ENCODE assay signal across 17 cellular contexts in the genomic region with DNA sequence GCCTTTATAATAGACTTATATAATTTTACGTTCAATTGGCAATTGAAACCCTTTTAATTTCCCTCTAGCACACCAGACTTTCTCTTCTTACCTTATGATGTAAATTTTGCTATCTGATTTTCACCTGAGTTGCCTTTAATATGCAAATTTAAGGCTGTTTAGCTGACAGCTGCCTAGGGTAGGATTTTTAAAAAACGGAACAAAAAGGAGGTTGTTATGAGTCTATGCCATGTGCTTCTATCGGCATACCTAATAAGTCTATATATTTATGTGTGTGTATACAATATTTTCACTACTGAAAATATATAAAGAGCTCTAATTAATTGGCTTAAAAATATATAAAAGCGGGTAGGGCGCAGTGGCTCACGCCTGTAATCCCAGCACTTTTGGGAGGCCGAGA. TPM values are rescaled to one million over a fixed set of nuclear protein-coding genes. Genes with fewer than 3 reads are reported as not detected.
"Had no signal": no experiment of that assay in that cellular context is flagged by ENCODE, and none has a peak within 500 bp of the region (broad histone marks: within the 10 kb centered on the region; RNA-seq: fewer than 3 reads in every experiment).

No MANE protein-coding gene starts in this region.

- H3K27ac ChIP-seq: esophagus squamous epithelium, psoas muscle, right lobe of liver had no signal

- ATAC-seq: activated CD8-positive, alpha-beta T cell treated with anti-CD3 and anti-CD28 coated beads for 36 hours; mucosa of descending colon; naive thymus-derived CD8-positive, alpha-beta T cell; psoas muscle; right lobe of liver had no signal

- DNase-seq: activated CD8-positive, alpha-beta memory T cell treated with anti-CD3 and anti-CD28 coated beads, Interleukin-2, amount 50 U/mL, for 4 hours; activated CD8-positive, alpha-beta T cell treated with anti-CD3 and anti-CD28 coated beads for 36 hours; activated naive CD4-positive, alpha-beta T cell treated with anti-CD3 and anti-CD28 coated beads for 36 hours; esophagus squamous epithelium; foreskin fibroblast; mammary epithelial cell; mucosa of descending colon; naive thymus-derived CD8-positive, alpha-beta T cell; nucleus accumbens; psoas muscle; right lobe of liver; stimulated activated CD4-positive, alpha-beta T cell treated with anti-CD3 and anti-CD28 coated beads, Interleukin-1b, Interleukin-23, amount 100 ng/mL, for 48 hours; stimulated activated naive CD4-positive, alpha-beta T cell; substantia nigra; T-helper 9 cell; trophoblast cell had no signal

- H3K27me3 ChIP-seq: esophagus squamous epithelium, right lobe of liver had no signal

- H3K4me1 ChIP-seq: esophagus squamous epithelium, psoas muscle, right lobe of liver had no signal

- H3K27ac Mint-ChIP-seq: activated naive CD4-positive, alpha-beta T cell treated with anti-CD3 and anti-CD28 coated beads for 36 hours had no signal

- H3K4me3 Mint-ChIP-seq: activated CD8-positive, alpha-beta T cell treated with anti-CD3 and anti-CD28 coated beads for 36 hours; activated naive CD4-positive, alpha-beta T cell treated with anti-CD3 and anti-CD28 coated beads for 36 hours; naive thymus-derived CD8-positive, alpha-beta T cell had no signal

- H3K4me3 ChIP-seq: esophagus squamous epithelium, mucosa of descending colon, psoas muscle, right lobe of liver had no signal

- H3K27me3 Mint-ChIP-seq: activated CD8-positive, alpha-beta T cell treated with anti-CD3 and anti-CD28 coated beads for 36 hours; naive thymus-derived CD8-positive, alpha-beta T cell had no signal

- H3K9me3 ChIP-seq: esophagus squamous epithelium, mucosa of descending colon, psoas muscle, right lobe of liver had no signal

- H3K9me3 Mint-ChIP-seq: activated CD8-positive, alpha-beta T cell treated with anti-CD3 and anti-CD28 coated beads for 36 hours; activated naive CD4-positive, alpha-beta T cell treated with anti-CD3 and anti-CD28 coated beads for 36 hours; naive thymus-derived CD8-positive, alpha-beta T cell had no signal

RNA-seq across cellular contexts. Expression of a gene that starts 22.1 kb away (rescaled TPM):
- total RNA-seq: activated CD8-positive, alpha-beta T cell treated with anti-CD3 and anti-CD28 coated beads for 36 hours; activated naive CD4-positive, alpha-beta T cell treated with anti-CD3 and anti-CD28 coated beads for 36 hours; astrocyte; esophagus squamous epithelium; mammary epithelial cell; mucosa of descending colon; psoas muscle; right lobe of liver had no signal
